8 cellular contexts compared by ENCODE assay signal in genomic region chr3:13023251-13024055, GRCh38. TPM values are rescaled to one million over a fixed set of nuclear protein-coding genes. Genes with fewer than 3 reads are reported as not detected.
DNase-seq lines count a peak whose midpoint lies in the region; ATAC-seq and TF ChIP-seq lines count a peak whose summit lies in the region.

No MANE protein-coding gene starts in this region.

- no peaks in the 10 kb centered on the region for H3K9me3 ChIP-seq in upper lobe of right lung

- peak overlapping the region; percentile 70 for H3K4me3 Mint-ChIP-seq in glutamatergic neuron (ENCODE audit: unreplicated experiment)

- no peaks in the 10 kb centered on the region for H3K36me3 Mint-ChIP-seq in glutamatergic neuron (ENCODE audit: unreplicated experiment)

- TF ChIP-seq CTCF in glutamatergic neuron (IDR thresholded peaks at IDR 0.05; ENCODE audit: partially characterized antibody, unreplicated experiment) (no peak), upper lobe of right lung (IDR thresholded peaks at IDR 0.05) (no peak)

- H3K27ac ChIP-seq in upper lobe of right lung, result no peak overlapping the region

- peaks cover 10% of the 10 kb centered on the region for H3K4me1 ChIP-seq in upper lobe of right lung

- peaks cover 47% of the 10 kb centered on the region for H3K4me1 Mint-ChIP-seq in glutamatergic neuron (ENCODE audit: low read depth, unreplicated experiment)

- peaks cover 36% of the 10 kb centered on the region for H3K9me3 Mint-ChIP-seq in glutamatergic neuron (ENCODE audit: unreplicated experiment)

- DNase-seq in SHP77 (lab: John Stamatoyannopoulos, UW) (peak; percentile 28 to 73), SHP77 treated with DMSO at 0.1 percent for 48 hours (lab: John Stamatoyannopoulos, UW) (no peak), NCI-H146 (lab: John Stamatoyannopoulos, UW) (peak; percentile 62), glutamatergic neuron (peak; percentile 77), upper lobe of right lung (peak; percentile 46), NCI-H774 (lab: John Stamatoyannopoulos, UW) (no peak)
- DNase-seq in stimulated activated CD4-positive, alpha-beta T cell treated with anti-CD3 and anti-CD28 coated beads, Interleukin-12 subunit alpha, Interleukin-12 subunit beta, amount 100 ng/mL, for 4 hours, result no peak

- no peak overlapping the region for H3K4me3 ChIP-seq in upper lobe of right lung

- H3K36me3 ChIP-seq in upper lobe of right lung, result no peaks in the 10 kb centered on the region

- H3K27me3 ChIP-seq in upper lobe of right lung, result no peaks in the 10 kb centered on the region

- intact Hi-C loops in upper lobe of right lung (cut with DNase I), result no loop called here

- peaks cover 38% of the 10 kb centered on the region for H3K27me3 Mint-ChIP-seq in glutamatergic neuron (ENCODE audit: unreplicated experiment)

- peak overlapping the region; percentile 99 for H3K27ac Mint-ChIP-seq in glutamatergic neuron (ENCODE audit: unreplicated experiment)

- ATAC-seq in upper lobe of right lung, result no peak
- no peak for ATAC-seq in HG03280 (IDR thresholded peaks at IDR 0.05; ENCODE audit: unreplicated experiment)

RNA-seq across cellular contexts. Expression of gene IQSEC1, which starts 49.8 kb away (rescaled TPM):
- total RNA-seq in glutamatergic neuron (ENCODE audit: unreplicated experiment) (211 TPM), upper lobe of right lung (61.6 TPM)

Comparison
In these comparisons a context has a peak if more than half of its experiments do, and no peak if none do; other contexts are left out.
1. DNase-seq: peak in SHP77 (2 of 2), NCI-H146 (single experiment), glutamatergic neuron (single experiment) and upper lobe of right lung (single experiment); none in SHP77 treated with DMSO at 0.1 percent for 48 hours (single experiment), stimulated activated CD4-positive, alpha-beta T cell treated with anti-CD3 and anti-CD28 coated beads, Interleukin-12 subunit alpha, Interleukin-12 subunit beta, amount 100 ng/mL, for 4 hours (single experiment) and NCI-H774 (single experiment).